ENCODE assay signal across 16 cellular contexts in the genomic region with DNA sequence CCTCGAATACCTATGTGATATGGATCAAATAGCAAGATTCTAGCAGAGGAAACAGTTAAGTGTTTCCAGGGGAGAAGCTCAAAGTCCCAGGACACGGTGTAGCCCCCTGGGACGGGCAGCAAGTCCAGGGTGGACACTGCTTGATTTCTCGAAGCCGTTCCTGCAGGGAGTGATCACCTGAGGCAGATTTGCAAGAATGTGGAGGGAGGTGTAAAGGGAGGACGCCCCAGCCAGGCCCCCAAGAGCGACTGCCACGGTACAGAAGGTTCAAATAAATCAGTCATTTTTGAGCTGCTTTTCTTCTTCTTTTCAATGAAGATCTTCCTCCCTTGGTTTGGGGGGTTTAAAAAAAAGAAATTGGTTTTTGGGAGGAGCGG. TPM values are rescaled to one million over a fixed set of nuclear protein-coding genes. Genes with fewer than 3 reads are reported as not detected.
A peak's percentile ranks its signal among the peaks of the same experiment; 100 is the strongest.
DNase-seq lines count a peak whose midpoint lies in the region; ATAC-seq and TF ChIP-seq lines count a peak whose summit lies in the region.
"Had no signal": no experiment of that assay in that cellular context is flagged by ENCODE, and none has a peak within 500 bp of the region (broad histone marks: within the 10 kb centered on the region; RNA-seq: fewer than 3 reads in every experiment).

No MANE protein-coding gene starts in this region.

- H3K4me3 Mint-ChIP-seq in T-helper 17 cell: no peak overlapping the region
- H3K4me3 Mint-ChIP-seq: neural crest cell had no signal

- TF ChIP-seq CTCF in right atrium auricular region (IDR thresholded peaks at IDR 0.05) (no peak), Peyer's patch (IDR thresholded peaks at IDR 0.05) (no peak), vagina (IDR thresholded peaks at IDR 0.05) (no peak)

- intact Hi-C loops in Right ventricle myocardium superior (cut with DNase I) (no loop called here), vagina (cut with DNase I) (no loop called here)

- peak overlapping the region; percentile 7 for H3K9ac ChIP-seq in mucosa of stomach (ENCODE audit: low read length)

- H3K36me3 ChIP-seq in right atrium auricular region (peaks cover 12% of the 10 kb centered on the region), Peyer's patch (no peaks in the 10 kb centered on the region), mucosa of stomach (ENCODE audit: control insufficient read depth, insufficient read depth, low read length) (no peaks in the 10 kb centered on the region), vagina (no peaks in the 10 kb centered on the region)

- no peak overlapping the region for H3K27ac ChIP-seq in right atrium auricular region
- peak overlapping the region; percentile 16 to 87 (median 67) for H3K27ac ChIP-seq in Peyer's patch
- H3K27ac ChIP-seq in vagina: peak overlapping the region; percentile 52
- H3K27ac ChIP-seq: tibial artery had no signal

- no peaks in the 10 kb centered on the region for H3K36me3 Mint-ChIP-seq in T-helper 17 cell (ENCODE audit: low read depth)

- no peak for TF ChIP-seq POLR2A in Peyer's patch (IDR thresholded peaks at IDR 0.05)
- no peak for TF ChIP-seq POLR2A in vagina (IDR thresholded peaks at IDR 0.05)

- no peak overlapping the region for H3K27ac Mint-ChIP-seq in T-helper 17 cell
- H3K27ac Mint-ChIP-seq: activated naive CD4-positive, alpha-beta T cell treated with anti-CD3 and anti-CD28 coated beads, Interleukin-2, amount 50 U/mL, for 72 hours had no signal

- H3K4me3 ChIP-seq in right atrium auricular region (no peak overlapping the region), Peyer's patch (no peak overlapping the region), mucosa of stomach (ENCODE audit: low read length) (no peak overlapping the region), vagina (no peak overlapping the region)
- H3K4me3 ChIP-seq: tibial artery had no signal

- peaks cover 55% of the 10 kb centered on the region for H3K4me1 Mint-ChIP-seq in T-helper 17 cell

- DNase-seq in Right ventricle myocardium superior: peak; percentile 21
- no peak for DNase-seq in right atrium auricular region (ENCODE audit: low spot score)
- no peak for DNase-seq in Peyer's patch
- no peak for DNase-seq in vagina (ENCODE audit: extremely low spot score in 2 of 2)
- no peak for DNase-seq in KBM-7
- DNase-seq in T-helper 17 cell: no peak
- DNase-seq: erythroblast, NCI-H1105 treated with DMSO at 0.1 percent for 48 hours, NCI-H226, tibial artery had no signal

- H3K27me3 Mint-ChIP-seq in T-helper 17 cell: no peaks in the 10 kb centered on the region

- H3K27me3 ChIP-seq in right atrium auricular region: no peaks in the 10 kb centered on the region
- H3K27me3 ChIP-seq in Peyer's patch: no peaks in the 10 kb centered on the region
- no peaks in the 10 kb centered on the region for H3K27me3 ChIP-seq in mucosa of stomach (ENCODE audit: control insufficient read depth, insufficient read depth, low read length)
- no peaks in the 10 kb centered on the region for H3K27me3 ChIP-seq in vagina
- H3K27me3 ChIP-seq: tibial artery had no signal

- H3K9me3 ChIP-seq in right atrium auricular region (no peaks in the 10 kb centered on the region), Peyer's patch (no peaks in the 10 kb centered on the region), mucosa of stomach (ENCODE audit: control insufficient read depth, low read length) (no peaks in the 10 kb centered on the region), vagina (no peaks in the 10 kb centered on the region), T-helper 17 cell (ENCODE audit: control insufficient read depth, low read length, poor library complexity, severe bottlenecking) (no peaks in the 10 kb centered on the region)
- H3K9me3 ChIP-seq: tibial artery had no signal

- ATAC-seq in Right ventricle myocardium superior (ENCODE audit: poor library complexity) (no peak), GM18502 (IDR thresholded peaks at IDR 0.05; ENCODE audit: poor library complexity, unreplicated experiment) (no peak), T-helper 17 cell (no peak)
- ATAC-seq: activated naive CD4-positive, alpha-beta T cell treated with anti-CD3 and anti-CD28 coated beads, Interleukin-2, amount 50 U/mL, for 72 hours; HCT116; left lobe of liver had no signal

- in situ Hi-C loops in KBM-7 (cut with MboI; ENCODE audit: low pct_unique_long_range_greater_than_20kb, low sequenced_read_pairs): no loop called here

- peaks cover 0 to 21% of the 10 kb centered on the region in 2 donors for H3K4me1 ChIP-seq in right atrium auricular region
- H3K4me1 ChIP-seq in Peyer's patch: peaks cover 3 to 48% (median 45%) of the 10 kb centered on the region in 4 donors
- peaks cover 60% of the 10 kb centered on the region for H3K4me1 ChIP-seq in mucosa of stomach (ENCODE audit: control insufficient read depth, insufficient read depth, low read length)
- peaks cover 15% of the 10 kb centered on the region for H3K4me1 ChIP-seq in vagina

RNA-seq across cellular contexts. Expression of a gene that starts 41.4 kb away (rescaled TPM):
- total RNA-seq in Right ventricle myocardium superior (67.6 TPM), right atrium auricular region (10 to 100 TPM; 40.9 to 82.3 TPM), Peyer's patch (100 to 1,000 TPM in 1 of 4 donors, 10 to 100 TPM in 3; 12.1 to 129 (median 37.2) TPM), vagina (252 TPM), T-helper 17 cell (100 to 1,000 TPM; 465 to 578 TPM)

Comparison
In these comparisons a context has a peak if more than half of its experiments do, and no peak if none do; other contexts are left out.
1. H3K27ac ChIP-seq: peak in Peyer's patch (4 of 4) and vagina (single experiment); none in right atrium auricular region (0 of 2).